2 cellular contexts compared by ENCODE assay signal in the genomic region with DNA sequence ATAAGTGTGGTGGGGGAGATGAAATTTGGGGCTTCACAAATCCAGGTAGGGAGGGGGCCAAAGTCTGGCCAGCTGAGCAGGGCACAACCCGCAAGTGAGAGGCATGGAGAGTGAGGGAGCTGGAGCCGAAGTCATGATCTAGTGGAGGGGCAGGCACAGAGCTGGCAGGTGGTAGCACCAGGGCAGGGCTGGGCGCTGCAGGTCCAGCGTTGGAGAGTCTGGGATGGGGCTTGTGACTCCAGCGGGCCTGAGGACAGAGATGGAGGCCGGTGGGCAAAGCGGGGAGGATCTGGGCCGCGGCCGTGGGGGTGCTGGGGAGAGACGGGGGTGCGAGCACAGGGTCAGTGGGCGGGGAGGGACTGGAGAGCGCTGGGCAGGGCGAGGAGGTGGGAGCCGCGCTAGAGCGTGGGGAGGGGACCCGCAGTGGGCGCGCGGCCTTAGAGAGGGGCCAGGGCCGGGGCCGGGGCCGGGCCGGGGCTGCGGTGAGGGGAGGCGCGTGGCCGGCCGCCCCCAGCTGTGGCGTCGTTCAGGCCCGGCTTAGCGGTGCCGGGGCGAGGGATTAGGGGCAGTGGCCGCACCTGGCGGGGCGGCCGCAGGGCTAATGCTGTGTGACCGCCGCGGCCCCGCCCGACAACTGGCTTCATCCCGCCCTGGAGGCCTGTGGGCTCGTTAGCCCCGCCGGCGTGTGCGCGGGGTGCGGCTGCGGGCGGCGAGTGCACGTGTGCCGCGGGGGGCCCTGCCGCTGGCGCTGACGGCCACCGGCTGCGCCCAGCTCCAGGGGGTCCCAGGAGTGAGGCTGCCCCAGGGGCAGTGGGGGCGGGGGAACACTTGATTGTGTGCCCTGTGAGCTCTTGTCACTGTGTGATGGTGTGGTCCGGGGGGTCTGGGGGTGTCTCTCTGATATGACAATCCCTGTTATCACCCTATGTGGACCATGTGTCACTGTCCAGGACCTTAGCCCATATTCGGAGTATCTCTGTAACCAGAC.
TF ChIP-seq lines count a peak whose summit lies in the region.

No MANE protein-coding gene starts in this region.

TF ChIP-seq in SK-N-SH, 30 proteins besides CTCF, POLR2A, EP300 and RAD21 (continued from another document):
- TF ChIP-seq, protein P1, sequence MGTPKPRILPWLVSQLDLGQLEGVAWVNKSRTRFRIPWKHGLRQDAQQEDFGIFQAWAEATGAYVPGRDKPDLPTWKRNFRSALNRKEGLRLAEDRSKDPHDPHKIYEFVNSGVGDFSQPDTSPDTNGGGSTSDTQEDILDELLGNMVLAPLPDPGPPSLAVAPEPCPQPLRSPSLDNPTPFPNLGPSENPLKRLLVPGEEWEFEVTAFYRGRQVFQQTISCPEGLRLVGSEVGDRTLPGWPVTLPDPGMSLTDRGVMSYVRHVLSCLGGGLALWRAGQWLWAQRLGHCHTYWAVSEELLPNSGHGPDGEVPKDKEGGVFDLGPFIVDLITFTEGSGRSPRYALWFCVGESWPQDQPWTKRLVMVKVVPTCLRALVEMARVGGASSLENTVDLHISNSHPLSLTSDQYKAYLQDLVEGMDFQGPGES (IDR thresholded peaks at IDR 0.05; ENCODE audit: low read depth, low read length), result no peak
- TF ChIP-seq NFIC (IDR thresholded peaks at IDR 0.05; ENCODE audit: borderline replicate concordance) (no peak), TCF12 (IDR thresholded peaks at IDR 0.05) (no peak), YY1 (IDR thresholded peaks at IDR 0.05; ENCODE audit: low read depth) (no peak), TAF1 (IDR thresholded peaks at IDR 0.05; ENCODE audit: borderline replicate concordance, low read depth, low read length) (no peak), GATA2 (CRISPR knock-in tag; IDR thresholded peaks at IDR 0.05) (no peak), POLR2AphosphoS5 (IDR thresholded peaks at IDR 0.05; ENCODE audit: low read depth, low read length) (no peak), RFX5 (IDR thresholded peaks at IDR 0.05; ENCODE audit: low read length) (no peak), RCOR1 (IDR thresholded peaks at IDR 0.05; ENCODE audit: low read length) (no peak), TEAD4 (IDR thresholded peaks at IDR 0.05; ENCODE audit: borderline replicate concordance, insufficient read depth) (no peak), MXI1 (IDR thresholded peaks at IDR 0.05; ENCODE audit: low read depth, low read length) (no peak), EZH2phosphoT487 (IDR thresholded peaks at IDR 0.05; ENCODE audit: borderline replicate concordance, low read depth) (no peak), JUND (IDR thresholded peaks at IDR 0.05) (no peak), NRF1 (IDR thresholded peaks at IDR 0.05; ENCODE audit: low read depth, low read length) (no peak), MEF2A (IDR thresholded peaks at IDR 0.05; ENCODE audit: borderline replicate concordance, low read depth) (no peak)
- TF ChIP-seq, protein P2, sequence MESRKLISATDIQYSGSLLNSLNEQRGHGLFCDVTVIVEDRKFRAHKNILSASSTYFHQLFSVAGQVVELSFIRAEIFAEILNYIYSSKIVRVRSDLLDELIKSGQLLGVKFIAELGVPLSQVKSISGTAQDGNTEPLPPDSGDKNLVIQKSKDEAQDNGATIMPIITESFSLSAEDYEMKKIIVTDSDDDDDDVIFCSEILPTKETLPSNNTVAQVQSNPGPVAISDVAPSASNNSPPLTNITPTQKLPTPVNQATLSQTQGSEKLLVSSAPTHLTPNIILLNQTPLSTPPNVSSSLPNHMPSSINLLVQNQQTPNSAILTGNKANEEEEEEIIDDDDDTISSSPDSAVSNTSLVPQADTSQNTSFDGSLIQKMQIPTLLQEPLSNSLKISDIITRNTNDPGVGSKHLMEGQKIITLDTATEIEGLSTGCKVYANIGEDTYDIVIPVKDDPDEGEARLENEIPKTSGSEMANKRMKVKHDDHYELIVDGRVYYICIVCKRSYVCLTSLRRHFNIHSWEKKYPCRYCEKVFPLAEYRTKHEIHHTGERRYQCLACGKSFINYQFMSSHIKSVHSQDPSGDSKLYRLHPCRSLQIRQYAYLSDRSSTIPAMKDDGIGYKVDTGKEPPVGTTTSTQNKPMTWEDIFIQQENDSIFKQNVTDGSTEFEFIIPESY (IDR thresholded peaks at IDR 0.05; ENCODE audit: borderline replicate concordance, low read depth), result no peak
TF ChIP-seq in SK-N-SH: peak in this region for 0.

TF ChIP-seq in SK-N-SH treated with all-trans-retinoic acid at 6 μM for 48 hours, 23 proteins besides CTCF, POLR2A, EP300 and RAD21:
- TF ChIP-seq, protein P3, sequence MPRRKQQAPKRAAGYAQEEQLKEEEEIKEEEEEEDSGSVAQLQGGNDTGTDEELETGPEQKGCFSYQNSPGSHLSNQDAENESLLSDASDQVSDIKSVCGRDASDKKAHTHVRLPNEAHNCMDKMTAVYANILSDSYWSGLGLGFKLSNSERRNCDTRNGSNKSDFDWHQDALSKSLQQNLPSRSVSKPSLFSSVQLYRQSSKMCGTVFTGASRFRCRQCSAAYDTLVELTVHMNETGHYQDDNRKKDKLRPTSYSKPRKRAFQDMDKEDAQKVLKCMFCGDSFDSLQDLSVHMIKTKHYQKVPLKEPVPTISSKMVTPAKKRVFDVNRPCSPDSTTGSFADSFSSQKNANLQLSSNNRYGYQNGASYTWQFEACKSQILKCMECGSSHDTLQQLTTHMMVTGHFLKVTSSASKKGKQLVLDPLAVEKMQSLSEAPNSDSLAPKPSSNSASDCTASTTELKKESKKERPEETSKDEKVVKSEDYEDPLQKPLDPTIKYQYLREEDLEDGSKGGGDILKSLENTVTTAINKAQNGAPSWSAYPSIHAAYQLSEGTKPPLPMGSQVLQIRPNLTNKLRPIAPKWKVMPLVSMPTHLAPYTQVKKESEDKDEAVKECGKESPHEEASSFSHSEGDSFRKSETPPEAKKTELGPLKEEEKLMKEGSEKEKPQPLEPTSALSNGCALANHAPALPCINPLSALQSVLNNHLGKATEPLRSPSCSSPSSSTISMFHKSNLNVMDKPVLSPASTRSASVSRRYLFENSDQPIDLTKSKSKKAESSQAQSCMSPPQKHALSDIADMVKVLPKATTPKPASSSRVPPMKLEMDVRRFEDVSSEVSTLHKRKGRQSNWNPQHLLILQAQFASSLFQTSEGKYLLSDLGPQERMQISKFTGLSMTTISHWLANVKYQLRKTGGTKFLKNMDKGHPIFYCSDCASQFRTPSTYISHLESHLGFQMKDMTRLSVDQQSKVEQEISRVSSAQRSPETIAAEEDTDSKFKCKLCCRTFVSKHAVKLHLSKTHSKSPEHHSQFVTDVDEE (CRISPR knock-in tag; IDR thresholded peaks at IDR 0.05), result no peak
- no peak for TF ChIP-seq ESRRG (CRISPR knock-in tag; IDR thresholded peaks at IDR 0.05)
- no peak for TF ChIP-seq ARNTL (CRISPR knock-in tag; IDR thresholded peaks at IDR 0.05; ENCODE audit: borderline replicate concordance, low read depth)
- TF ChIP-seq OSR1 (CRISPR knock-in tag; IDR thresholded peaks at IDR 0.05), result no peak
- no peak for TF ChIP-seq ZNF8 (CRISPR knock-in tag; IDR thresholded peaks at IDR 0.05)
- TF ChIP-seq TCF4 (CRISPR knock-in tag; IDR thresholded peaks at IDR 0.05; ENCODE audit: borderline replicate concordance), result no peak
- no peak for TF ChIP-seq ZC3H10 (CRISPR knock-in tag; IDR thresholded peaks at IDR 0.05)
- TF ChIP-seq, protein P4, sequence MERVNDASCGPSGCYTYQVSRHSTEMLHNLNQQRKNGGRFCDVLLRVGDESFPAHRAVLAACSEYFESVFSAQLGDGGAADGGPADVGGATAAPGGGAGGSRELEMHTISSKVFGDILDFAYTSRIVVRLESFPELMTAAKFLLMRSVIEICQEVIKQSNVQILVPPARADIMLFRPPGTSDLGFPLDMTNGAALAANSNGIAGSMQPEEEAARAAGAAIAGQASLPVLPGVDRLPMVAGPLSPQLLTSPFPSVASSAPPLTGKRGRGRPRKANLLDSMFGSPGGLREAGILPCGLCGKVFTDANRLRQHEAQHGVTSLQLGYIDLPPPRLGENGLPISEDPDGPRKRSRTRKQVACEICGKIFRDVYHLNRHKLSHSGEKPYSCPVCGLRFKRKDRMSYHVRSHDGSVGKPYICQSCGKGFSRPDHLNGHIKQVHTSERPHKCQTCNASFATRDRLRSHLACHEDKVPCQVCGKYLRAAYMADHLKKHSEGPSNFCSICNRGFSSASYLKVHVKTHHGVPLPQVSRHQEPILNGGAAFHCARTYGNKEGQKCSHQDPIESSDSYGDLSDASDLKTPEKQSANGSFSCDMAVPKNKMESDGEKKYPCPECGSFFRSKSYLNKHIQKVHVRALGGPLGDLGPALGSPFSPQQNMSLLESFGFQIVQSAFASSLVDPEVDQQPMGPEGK (CRISPR knock-in tag; IDR thresholded peaks at IDR 0.05; ENCODE audit: borderline replicate concordance), result no peak
- no peak for TF ChIP-seq ZNF565 (CRISPR knock-in tag; conservative IDR thresholded peaks at IDR 0.05; ENCODE audit: low read depth)
- no peak for TF ChIP-seq ISL1 (CRISPR knock-in tag; IDR thresholded peaks at IDR 0.05)
- no peak for TF ChIP-seq CSDC2 (CRISPR knock-in tag; IDR thresholded peaks at IDR 0.05)
- no peak for TF ChIP-seq SNAI2 (CRISPR knock-in tag; IDR thresholded peaks at IDR 0.05)
- TF ChIP-seq ZFP30 (CRISPR knock-in tag; IDR thresholded peaks at IDR 0.05), result no peak
- TF ChIP-seq, protein P5, sequence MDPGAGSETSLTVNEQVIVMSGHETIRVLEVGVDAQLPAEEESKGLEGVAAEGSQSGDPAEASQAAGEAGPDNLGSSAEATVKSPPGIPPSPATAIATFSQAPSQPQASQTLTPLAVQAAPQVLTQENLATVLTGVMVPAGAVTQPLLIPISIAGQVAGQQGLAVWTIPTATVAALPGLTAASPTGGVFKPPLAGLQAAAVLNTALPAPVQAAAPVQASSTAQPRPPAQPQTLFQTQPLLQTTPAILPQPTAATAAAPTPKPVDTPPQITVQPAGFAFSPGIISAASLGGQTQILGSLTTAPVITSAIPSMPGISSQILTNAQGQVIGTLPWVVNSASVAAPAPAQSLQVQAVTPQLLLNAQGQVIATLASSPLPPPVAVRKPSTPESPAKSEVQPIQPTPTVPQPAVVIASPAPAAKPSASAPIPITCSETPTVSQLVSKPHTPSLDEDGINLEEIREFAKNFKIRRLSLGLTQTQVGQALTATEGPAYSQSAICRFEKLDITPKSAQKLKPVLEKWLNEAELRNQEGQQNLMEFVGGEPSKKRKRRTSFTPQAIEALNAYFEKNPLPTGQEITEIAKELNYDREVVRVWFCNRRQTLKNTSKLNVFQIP (CRISPR knock-in tag; IDR thresholded peaks at IDR 0.05; ENCODE audit: borderline replicate concordance, low read depth), result no peak
- TF ChIP-seq GLIS3 (CRISPR knock-in tag; IDR thresholded peaks at IDR 0.05), result no peak
- TF ChIP-seq, protein P6, sequence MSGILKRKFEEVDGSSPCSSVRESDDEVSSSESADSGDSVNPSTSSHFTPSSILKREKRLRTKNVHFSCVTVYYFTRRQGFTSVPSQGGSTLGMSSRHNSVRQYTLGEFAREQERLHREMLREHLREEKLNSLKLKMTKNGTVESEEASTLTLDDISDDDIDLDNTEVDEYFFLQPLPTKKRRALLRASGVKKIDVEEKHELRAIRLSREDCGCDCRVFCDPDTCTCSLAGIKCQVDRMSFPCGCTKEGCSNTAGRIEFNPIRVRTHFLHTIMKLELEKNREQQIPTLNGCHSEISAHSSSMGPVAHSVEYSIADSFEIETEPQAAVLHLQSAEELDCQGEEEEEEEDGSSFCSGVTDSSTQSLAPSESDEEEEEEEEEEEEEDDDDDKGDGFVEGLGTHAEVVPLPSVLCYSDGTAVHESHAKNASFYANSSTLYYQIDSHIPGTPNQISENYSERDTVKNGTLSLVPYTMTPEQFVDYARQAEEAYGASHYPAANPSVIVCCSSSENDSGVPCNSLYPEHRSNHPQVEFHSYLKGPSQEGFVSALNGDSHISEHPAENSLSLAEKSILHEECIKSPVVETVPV (CRISPR knock-in tag; IDR thresholded peaks at IDR 0.05), result no peak
- no peak for TF ChIP-seq BACH2 (CRISPR knock-in tag; IDR thresholded peaks at IDR 0.05; ENCODE audit: borderline replicate concordance)
- TF ChIP-seq, protein P7, sequence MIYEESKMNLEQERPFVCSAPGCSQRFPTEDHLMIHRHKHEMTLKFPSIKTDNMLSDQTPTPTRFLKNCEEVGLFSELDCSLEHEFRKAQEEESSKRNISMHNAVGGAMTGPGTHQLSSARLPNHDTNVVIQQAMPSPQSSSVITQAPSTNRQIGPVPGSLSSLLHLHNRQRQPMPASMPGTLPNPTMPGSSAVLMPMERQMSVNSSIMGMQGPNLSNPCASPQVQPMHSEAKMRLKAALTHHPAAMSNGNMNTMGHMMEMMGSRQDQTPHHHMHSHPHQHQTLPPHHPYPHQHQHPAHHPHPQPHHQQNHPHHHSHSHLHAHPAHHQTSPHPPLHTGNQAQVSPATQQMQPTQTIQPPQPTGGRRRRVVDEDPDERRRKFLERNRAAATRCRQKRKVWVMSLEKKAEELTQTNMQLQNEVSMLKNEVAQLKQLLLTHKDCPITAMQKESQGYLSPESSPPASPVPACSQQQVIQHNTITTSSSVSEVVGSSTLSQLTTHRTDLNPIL (CRISPR knock-in tag; IDR thresholded peaks at IDR 0.05; ENCODE audit: low read depth), result no peak
TF ChIP-seq in SK-N-SH treated with all-trans-retinoic acid at 6 μM for 48 hours: peak in this region for 0.
